ENCODE assay signal across 13 cellular contexts in genomic region chr19:45881909-45882528, GRCh38. TPM values are rescaled to one million over a fixed set of nuclear protein-coding genes. Genes with fewer than 3 reads are reported as not detected.
DNase-seq lines count a peak whose midpoint lies in the region; ATAC-seq and TF ChIP-seq lines count a peak whose summit lies in the region.
"Had no signal": no experiment of that assay in that cellular context is flagged by ENCODE, and none has a peak within 500 bp of the region (broad histone marks: within the 10 kb centered on the region; RNA-seq: fewer than 3 reads in every experiment).

No MANE protein-coding gene starts in this region.

- H3K27me3 ChIP-seq in liver (ENCODE audit: control insufficient read depth in 4 of 4, insufficient read depth in 4 of 4, low read length in 3 of 4), result no peaks in the 10 kb centered on the region
- no peaks in the 10 kb centered on the region for H3K27me3 ChIP-seq in upper lobe of right lung

- WGBS in liver, result 26% methylated on average over 4 of the region's 4 CpGs

- peaks cover 27% of the 10 kb centered on the region for H3K4me1 Mint-ChIP-seq in T-helper 1 cell treated with Interleukin-12 subunit alpha and Interleukin-12 subunit beta and Interleukin-4 antibody, amounts not matched to agents 30 μg/mL and 1 μg/mL, for 36 hours (ENCODE audit: low read depth)
- peaks cover 25% of the 10 kb centered on the region for H3K4me1 Mint-ChIP-seq in activated T-helper 1 cell treated with anti-CD3 and anti-CD28 coated beads, Interleukin-12 subunit alpha, Interleukin-12 subunit beta, Interleukin-2, Interleukin-4 antibody, amounts not matched to agents 30 ng/mL and 10 ng/mL and 1 ng/mL, durations not matched to agents 14 hours and 24 hours and 36 hours (ENCODE audit: low read depth)
- peaks cover 10% of the 10 kb centered on the region for H3K4me1 Mint-ChIP-seq in MCF 10A (ENCODE audit: insufficient read depth, unreplicated experiment)

- H3K27ac Mint-ChIP-seq in T-helper 1 cell treated with Interleukin-12 subunit alpha and Interleukin-12 subunit beta and Interleukin-4 antibody, amounts not matched to agents 30 μg/mL and 1 μg/mL, for 36 hours, result peak overlapping the region; percentile 52
- H3K27ac Mint-ChIP-seq in activated T-helper 1 cell treated with anti-CD3 and anti-CD28 coated beads, Interleukin-12 subunit alpha, Interleukin-12 subunit beta, Interleukin-2, Interleukin-4 antibody, amounts not matched to agents 30 ng/mL and 10 ng/mL and 1 ng/mL, durations not matched to agents 14 hours and 24 hours and 36 hours, result no peak overlapping the region
- no peak overlapping the region for H3K27ac Mint-ChIP-seq in MCF 10A (ENCODE audit: low read depth, unreplicated experiment)
- H3K27ac Mint-ChIP-seq: activated CD8-positive, alpha-beta T cell treated with anti-CD3 and anti-CD28 coated beads for 36 hours had no signal

- H3K9me3 Mint-ChIP-seq in T-helper 1 cell treated with Interleukin-12 subunit alpha and Interleukin-12 subunit beta and Interleukin-4 antibody, amounts not matched to agents 30 μg/mL and 1 μg/mL, for 36 hours, result no peaks in the 10 kb centered on the region
- H3K9me3 Mint-ChIP-seq in activated T-helper 1 cell treated with anti-CD3 and anti-CD28 coated beads, Interleukin-12 subunit alpha, Interleukin-12 subunit beta, Interleukin-2, Interleukin-4 antibody, amounts not matched to agents 30 ng/mL and 10 ng/mL and 1 ng/mL, durations not matched to agents 14 hours and 24 hours and 36 hours, result no peaks in the 10 kb centered on the region
- H3K9me3 Mint-ChIP-seq in MCF 10A (ENCODE audit: unreplicated experiment), result no peaks in the 10 kb centered on the region
- H3K9me3 Mint-ChIP-seq: activated CD8-positive, alpha-beta T cell treated with anti-CD3 and anti-CD28 coated beads for 36 hours had no signal

- DNase-seq in T-helper 1 cell (no peak), upper lobe of right lung (no peak), MCF 10A (ENCODE audit: unreplicated experiment) (no peak)
- no peak for DNase-seq in activated T-helper 1 cell treated with anti-CD3 and anti-CD28 coated beads, Interleukin-12 subunit alpha, Interleukin-12 subunit beta, Interleukin-2, Interleukin-4 antibody, amounts not matched to agents 30 ng/mL and 10 ng/mL and 1 ng/mL, durations not matched to agents 14 hours and 24 hours and 36 hours (ENCODE audit: low spot score)
- DNase-seq in stimulated activated CD4-positive, alpha-beta T cell treated with anti-CD3 and anti-CD28 coated beads, Interleukin-2, amount 100 ng/mL, for 48 hours, result no peak
- DNase-seq: activated CD8-positive, alpha-beta T cell treated with anti-CD3 and anti-CD28 coated beads for 36 hours; Karpas-422; left ventricle myocardium inferior; SIG-M5 had no signal

- TF ChIP-seq CTCF in liver (IDR thresholded peaks at IDR 0.05; ENCODE audit: low read depth, low read length, missing input control) (no peak), upper lobe of right lung (IDR thresholded peaks at IDR 0.05) (no peak), MCF 10A (IDR thresholded peaks at IDR 0.05; ENCODE audit: unreplicated experiment) (no peak)

- peaks cover 3% of the 10 kb centered on the region for H3K27me3 Mint-ChIP-seq in T-helper 1 cell treated with Interleukin-12 subunit alpha and Interleukin-12 subunit beta and Interleukin-4 antibody, amounts not matched to agents 30 μg/mL and 1 μg/mL, for 36 hours (ENCODE audit: low read depth)
- H3K27me3 Mint-ChIP-seq in activated T-helper 1 cell treated with anti-CD3 and anti-CD28 coated beads, Interleukin-12 subunit alpha, Interleukin-12 subunit beta, Interleukin-2, Interleukin-4 antibody, amounts not matched to agents 30 ng/mL and 10 ng/mL and 1 ng/mL, durations not matched to agents 14 hours and 24 hours and 36 hours (ENCODE audit: insufficient read depth), result peaks cover 7% of the 10 kb centered on the region
- H3K27me3 Mint-ChIP-seq in MCF 10A (ENCODE audit: insufficient read depth, unreplicated experiment), result peaks cover 12% of the 10 kb centered on the region

- no TSS peak for BruUV-seq in MCF 10A (replicated peaks; lab: Mats Ljungman, UMichigan)

- H3K36me3 ChIP-seq in liver (ENCODE audit: control insufficient read depth in 4 of 4, insufficient read depth in 3 of 4, low read depth in 1 of 4, low read length in 3 of 4) (no peaks in the 10 kb centered on the region), upper lobe of right lung (no peaks in the 10 kb centered on the region)

- no peak for ATAC-seq in upper lobe of right lung
- ATAC-seq in HG02642 (IDR thresholded peaks at IDR 0.05; ENCODE audit: poor library complexity, unreplicated experiment), result no peak
- ATAC-seq: activated CD8-positive, alpha-beta T cell treated with anti-CD3 and anti-CD28 coated beads for 36 hours had no signal

- peak in 1 of 2 donors; percentile 15 for TF ChIP-seq RAD21 in liver (IDR thresholded peaks at IDR 0.05)

- H3K9ac ChIP-seq in liver (ENCODE audit: low read depth in 1 of 2, low read length in 2 of 2), result peak overlapping the region; percentile 75 to 87

- H3K4me3 Mint-ChIP-seq in T-helper 1 cell treated with Interleukin-12 subunit alpha and Interleukin-12 subunit beta and Interleukin-4 antibody, amounts not matched to agents 30 μg/mL and 1 μg/mL, for 36 hours, result no peak overlapping the region
- H3K4me3 Mint-ChIP-seq in activated T-helper 1 cell treated with anti-CD3 and anti-CD28 coated beads, Interleukin-12 subunit alpha, Interleukin-12 subunit beta, Interleukin-2, Interleukin-4 antibody, amounts not matched to agents 30 ng/mL and 10 ng/mL and 1 ng/mL, durations not matched to agents 14 hours and 24 hours and 36 hours, result peak overlapping the region; percentile 0
- H3K4me3 Mint-ChIP-seq in MCF 10A (ENCODE audit: unreplicated experiment), result no peak overlapping the region

- POLR2A ChIA-PET in MCF 10A (lab: Yijun Ruan, JAX), result interaction anchor here (3.4 kb wide), 1 partner anchor 18 kb away, joined by 12 read pairs; the partner anchor contains the start of genes FOXA3 and SYMPK

- H3K9me3 ChIP-seq in liver (ENCODE audit: control insufficient read depth in 4 of 4, low read length in 3 of 4), result no peaks in the 10 kb centered on the region
- H3K9me3 ChIP-seq in upper lobe of right lung, result no peaks in the 10 kb centered on the region
- H3K9me3 ChIP-seq: left ventricle myocardium inferior had no signal

- peak overlapping the region; percentile 96 to 98 for H3K27ac ChIP-seq in liver (ENCODE audit: low read depth in 1 of 2, low read length in 2 of 2)
- H3K27ac ChIP-seq in upper lobe of right lung, result peak overlapping the region; percentile 63
- H3K27ac ChIP-seq: left ventricle myocardium inferior had no signal

- intact Hi-C loops in activated T-helper 1 cell treated with anti-CD3 and anti-CD28 coated beads, Interleukin-12 subunit alpha, Interleukin-12 subunit beta, Interleukin-2, Interleukin-4 antibody, amounts not matched to agents 30 ng/mL and 10 ng/mL and 1 ng/mL, durations not matched to agents 14 hours and 24 hours and 36 hours (cut with micrococcal nuclease), result loop anchor here (10.0 kb wide), 1 partner anchor 463 kb away; the partner anchor contains the start of gene PPP5C
- intact Hi-C loops in upper lobe of right lung (cut with DNase I), result no loop called here
- intact Hi-C loops in MCF 10A (cut with micrococcal nuclease), result loop anchor here (2.0 to 10.0 kb wide), 2 partner anchors 111 to 113 kb away; partner anchors contain the start of gene CCDC61

- CTCF ChIA-PET in MCF 10A (lab: Yijun Ruan, JAX), result interaction anchor here (0.6 to 1.7 kb wide), 9 partner anchors 13 to 580 kb away, joined by 3 to 7 read pairs (median 4); partner anchors contain the start of genes FOXA3, MYPOP and SIX5

- peak overlapping the region; percentile 42 to 64 (median 64) for H3K4me3 ChIP-seq in liver (ENCODE audit: low read depth in 1 of 3, low read length in 3 of 3)
- no peak overlapping the region for H3K4me3 ChIP-seq in upper lobe of right lung
- H3K4me3 ChIP-seq: left ventricle myocardium inferior had no signal

- H3K36me3 Mint-ChIP-seq in T-helper 1 cell treated with Interleukin-12 subunit alpha and Interleukin-12 subunit beta and Interleukin-4 antibody, amounts not matched to agents 30 μg/mL and 1 μg/mL, for 36 hours (ENCODE audit: low read depth), result peaks cover 2% of the 10 kb centered on the region
- H3K36me3 Mint-ChIP-seq in activated T-helper 1 cell treated with anti-CD3 and anti-CD28 coated beads, Interleukin-12 subunit alpha, Interleukin-12 subunit beta, Interleukin-2, Interleukin-4 antibody, amounts not matched to agents 30 ng/mL and 10 ng/mL and 1 ng/mL, durations not matched to agents 14 hours and 24 hours and 36 hours (ENCODE audit: low read depth), result peaks cover 4% of the 10 kb centered on the region
- H3K36me3 Mint-ChIP-seq in MCF 10A (ENCODE audit: insufficient read depth, unreplicated experiment), result peaks cover 18% of the 10 kb centered on the region

- H3K4me1 ChIP-seq in liver (ENCODE audit: control insufficient read depth in 4 of 4, insufficient read depth in 4 of 4, low read length in 3 of 4), result peaks cover 23 to 74% (median 45%) of the 10 kb centered on the region in 4 donors
- peaks cover 33% of the 10 kb centered on the region for H3K4me1 ChIP-seq in upper lobe of right lung

RNA-seq across cellular contexts. Expression of gene IRF2BP1, which starts 3.9 kb away (rescaled TPM):
- 20.9 and 21.5 TPM in 2 replicates for total RNA-seq in activated T-helper 1 cell treated with anti-CD3 and anti-CD28 coated beads, Interleukin-12 subunit alpha, Interleukin-12 subunit beta, Interleukin-2, Interleukin-4 antibody, amounts not matched to agents 30 ng/mL and 10 ng/mL and 1 ng/mL, durations not matched to agents 14 hours and 24 hours and 36 hours
- total RNA-seq in liver (10 to 100 TPM; 16.5 to 16.8 TPM), upper lobe of right lung (25.0 TPM), MCF 10A (2022) (14.7 and 18.1 TPM in 2 replicates)
- 10 to 100 TPM in 1 of 2 donors, 1 to 10 TPM in 1; 4.9 to 16.3 TPM for polyA plus RNA-seq in liver

RNA-seq across cellular contexts. Expression of gene FOXA3, which starts 17.9 kb away (rescaled TPM):
- 0.27 and 0.34 TPM in 2 replicates for total RNA-seq in activated T-helper 1 cell treated with anti-CD3 and anti-CD28 coated beads, Interleukin-12 subunit alpha, Interleukin-12 subunit beta, Interleukin-2, Interleukin-4 antibody, amounts not matched to agents 30 ng/mL and 10 ng/mL and 1 ng/mL, durations not matched to agents 14 hours and 24 hours and 36 hours
- 10 to 100 TPM; 12.3 to 30.8 TPM for total RNA-seq in liver
- polyA plus RNA-seq in liver, result 10 to 100 TPM; 11.5 to 37.1 TPM
- total RNA-seq in upper lobe of right lung, result 1.6 TPM
- not detected in 2 replicates for total RNA-seq in MCF 10A (2022)
- total RNA-seq: endothelial cell of umbilical vein, left ventricle myocardium inferior had no signal

RNA-seq across cellular contexts. Expression of gene SYMPK, which starts 19.1 kb away (rescaled TPM):
- total RNA-seq in activated T-helper 1 cell treated with anti-CD3 and anti-CD28 coated beads, Interleukin-12 subunit alpha, Interleukin-12 subunit beta, Interleukin-2, Interleukin-4 antibody, amounts not matched to agents 30 ng/mL and 10 ng/mL and 1 ng/mL, durations not matched to agents 14 hours and 24 hours and 36 hours, result 118 and 120 TPM in 2 replicates
- total RNA-seq in liver (10 to 100 TPM; 22.2 to 26.1 TPM), upper lobe of right lung (70.6 TPM), MCF 10A (2022) (77.4 and 86.2 TPM in 2 replicates)
- 10 to 100 TPM in 1 of 2 donors, 1 to 10 TPM in 1; 5.5 to 26.0 TPM for polyA plus RNA-seq in liver

RNA-seq across cellular contexts. Expression of gene MYPOP, which starts 20.4 kb away (rescaled TPM):
- 6.9 and 7.2 TPM in 2 replicates for total RNA-seq in activated T-helper 1 cell treated with anti-CD3 and anti-CD28 coated beads, Interleukin-12 subunit alpha, Interleukin-12 subunit beta, Interleukin-2, Interleukin-4 antibody, amounts not matched to agents 30 ng/mL and 10 ng/mL and 1 ng/mL, durations not matched to agents 14 hours and 24 hours and 36 hours
- total RNA-seq in liver (1 to 10 TPM in 1 of 2 donors, under 1 TPM in 1; 0.70 to 1.8 TPM), upper lobe of right lung (7.9 TPM), MCF 10A (2022) (5.5 and 7.0 TPM in 2 replicates)
- polyA plus RNA-seq in liver, result 1 to 10 TPM in 1 of 2 donors, under 1 TPM in 1; 0.90 to 3.0 TPM

RNA-seq across cellular contexts. Expression of gene NANOS2, which starts 32.6 kb away (rescaled TPM):
- not detected in 2 replicates for total RNA-seq in activated T-helper 1 cell treated with anti-CD3 and anti-CD28 coated beads, Interleukin-12 subunit alpha, Interleukin-12 subunit beta, Interleukin-2, Interleukin-4 antibody, amounts not matched to agents 30 ng/mL and 10 ng/mL and 1 ng/mL, durations not matched to agents 14 hours and 24 hours and 36 hours
- total RNA-seq in liver, result not detected
- not detected for polyA plus RNA-seq in liver
- total RNA-seq in upper lobe of right lung, result not detected
- not detected in 2 replicates for total RNA-seq in MCF 10A (2022)
- total RNA-seq: activated CD8-positive, alpha-beta T cell treated with anti-CD3 and anti-CD28 coated beads for 36 hours; endothelial cell of umbilical vein; left ventricle myocardium inferior had no signal
- polyA plus RNA-seq: endothelial cell of umbilical vein had no signal
